ENCODE assay signal across 27 cellular contexts in genomic region chr5:180175015-180175431, GRCh38. TPM values are rescaled to one million over a fixed set of nuclear protein-coding genes. Genes with fewer than 3 reads are reported as not detected.
"Had no signal": no experiment of that assay in that cellular context is flagged by ENCODE, and none has a peak within 500 bp of the region (broad histone marks: within the 10 kb centered on the region; RNA-seq: fewer than 3 reads in every experiment).

No MANE protein-coding gene starts in this region.

- ATAC-seq: activated CD8-positive, alpha-beta memory T cell treated with anti-CD3 and anti-CD28 coated beads, Interleukin-2, amount 10 ng/mL, durations not matched to agents 7 days and 5 days; body of pancreas; PC-3; T-cell had no signal

- H3K27me3 Mint-ChIP-seq: activated CD4-positive, alpha-beta T cell treated with anti-CD3 and anti-CD28 coated beads, Interleukin-2, amount 10 ng/mL, durations not matched to agents 24 days and 14 days; activated CD8-positive, alpha-beta memory T cell treated with anti-CD3 and anti-CD28 coated beads, Interleukin-2, amount 10 ng/mL, durations not matched to agents 7 days and 5 days; activated naive CD8-positive, alpha-beta T cell treated with anti-CD3 and anti-CD28 coated beads, Interleukin-2, amount 10 ng/mL, durations not matched to agents 7 days and 5 days had no signal

- H3K36me3 ChIP-seq: adrenal gland, ascending aorta, MG63 had no signal

- H3K4me1 ChIP-seq: ascending aorta had no signal

- DNase-seq: activated B cell treated with CpG ODN at 0.5 μM for 24 hours; activated CD4-positive, alpha-beta T cell treated with anti-CD3 and anti-CD28 coated beads for 1 hour; activated CD4-positive, alpha-beta T cell treated with anti-CD3 and anti-CD28 coated beads, Interleukin-2, amount 10 ng/mL, durations not matched to agents 24 days and 14 days; activated CD4-positive, alpha-beta T cell treated with anti-CD3 and anti-CD28 coated beads, Interleukin-2, amount 50 U/mL, for 48 hours; activated CD8-positive, alpha-beta memory T cell treated with anti-CD3 and anti-CD28 coated beads, Interleukin-2, amount 10 ng/mL, durations not matched to agents 7 days and 5 days; activated naive CD4-positive, alpha-beta T cell treated with anti-CD3 and anti-CD28 coated beads, Interleukin-2, amount 50 U/mL, for 16 hours; activated naive CD8-positive, alpha-beta T cell treated with anti-CD3 and anti-CD28 coated beads, Interleukin-2, amount 10 ng/mL, durations not matched to agents 7 days and 5 days; activated T-cell treated with anti-CD3 and anti-CD28 coated beads, Interleukin-2, amount 50 U/mL, for 24 hours; adrenal gland; body of pancreas; MG63; MV-4-11; NCI-H1092 treated with DMSO at 0.1 percent for 48 hours; NCI-H1417 treated with DMSO at 0.1 percent for 48 hours; NCI-H1694; NCI-H2029; NCI-H510A treated with DMSO at 0.1 percent for 48 hours; NCI-H69; PC-3; SIG-M5; T-cell; T-helper 2 cell; T1000 had no signal

- H3K4me1 Mint-ChIP-seq: activated B cell treated with CpG ODN at 0.5 μM for 24 hours; activated CD4-positive, alpha-beta T cell treated with anti-CD3 and anti-CD28 coated beads, Interleukin-2, amount 10 ng/mL, durations not matched to agents 24 days and 14 days; activated CD8-positive, alpha-beta memory T cell treated with anti-CD3 and anti-CD28 coated beads, Interleukin-2, amount 10 ng/mL, durations not matched to agents 7 days and 5 days; activated naive CD8-positive, alpha-beta T cell treated with anti-CD3 and anti-CD28 coated beads, Interleukin-2, amount 10 ng/mL, durations not matched to agents 7 days and 5 days; T-cell had no signal

- H3K9me3 ChIP-seq: adrenal gland, ascending aorta, body of pancreas, MG63 had no signal

- H3K4me3 Mint-ChIP-seq: activated B cell treated with CpG ODN at 0.5 μM for 24 hours; activated CD4-positive, alpha-beta T cell treated with anti-CD3 and anti-CD28 coated beads, Interleukin-2, amount 10 ng/mL, durations not matched to agents 24 days and 14 days; activated CD8-positive, alpha-beta memory T cell treated with anti-CD3 and anti-CD28 coated beads, Interleukin-2, amount 10 ng/mL, durations not matched to agents 7 days and 5 days; activated naive CD8-positive, alpha-beta T cell treated with anti-CD3 and anti-CD28 coated beads, Interleukin-2, amount 10 ng/mL, durations not matched to agents 7 days and 5 days; activated T-cell treated with anti-CD3 and anti-CD28 coated beads, Interleukin-2, amount 50 U/mL, for 24 hours; activated T-helper 1 cell treated with anti-CD3 and anti-CD28 coated beads, Interleukin-12 subunit alpha, Interleukin-12 subunit beta, Interleukin-2, Interleukin-4 antibody, amounts not matched to agents 30 ng/mL and 10 ng/mL and 1 ng/mL, durations not matched to agents 14 hours and 24 hours and 36 hours; T-cell had no signal

- H3K27ac ChIP-seq: adrenal gland, ascending aorta, body of pancreas, SK-N-MC had no signal

- H3K36me3 Mint-ChIP-seq: activated CD8-positive, alpha-beta memory T cell treated with anti-CD3 and anti-CD28 coated beads, Interleukin-2, amount 10 ng/mL, durations not matched to agents 7 days and 5 days; activated naive CD8-positive, alpha-beta T cell treated with anti-CD3 and anti-CD28 coated beads, Interleukin-2, amount 10 ng/mL, durations not matched to agents 7 days and 5 days; T-cell had no signal

- H3K27me3 ChIP-seq: adrenal gland, ascending aorta, body of pancreas, MG63 had no signal

- H3K4me3 ChIP-seq: adrenal gland, ascending aorta, body of pancreas, MG63, SK-N-MC had no signal

- H3K9me3 Mint-ChIP-seq: activated B cell treated with CpG ODN at 0.5 μM for 24 hours; activated CD4-positive, alpha-beta T cell treated with anti-CD3 and anti-CD28 coated beads, Interleukin-2, amount 10 ng/mL, durations not matched to agents 24 days and 14 days; activated naive CD8-positive, alpha-beta T cell treated with anti-CD3 and anti-CD28 coated beads, Interleukin-2, amount 10 ng/mL, durations not matched to agents 7 days and 5 days; activated T-cell treated with anti-CD3 and anti-CD28 coated beads, Interleukin-2, amount 50 U/mL, for 24 hours; activated T-helper 1 cell treated with anti-CD3 and anti-CD28 coated beads, Interleukin-12 subunit alpha, Interleukin-12 subunit beta, Interleukin-2, Interleukin-4 antibody, amounts not matched to agents 30 ng/mL and 10 ng/mL and 1 ng/mL, durations not matched to agents 14 hours and 24 hours and 36 hours; T-cell had no signal

- H3K27ac Mint-ChIP-seq: activated B cell treated with CpG ODN at 0.5 μM for 24 hours; activated CD4-positive, alpha-beta T cell treated with anti-CD3 and anti-CD28 coated beads, Interleukin-2, amount 10 ng/mL, durations not matched to agents 24 days and 14 days; activated CD8-positive, alpha-beta memory T cell treated with anti-CD3 and anti-CD28 coated beads, Interleukin-2, amount 10 ng/mL, durations not matched to agents 7 days and 5 days; activated naive CD8-positive, alpha-beta T cell treated with anti-CD3 and anti-CD28 coated beads, Interleukin-2, amount 10 ng/mL, durations not matched to agents 7 days and 5 days; activated T-cell treated with anti-CD3 and anti-CD28 coated beads, Interleukin-2, amount 50 U/mL, for 24 hours; activated T-helper 1 cell treated with anti-CD3 and anti-CD28 coated beads, Interleukin-12 subunit alpha, Interleukin-12 subunit beta, Interleukin-2, Interleukin-4 antibody, amounts not matched to agents 30 ng/mL and 10 ng/mL and 1 ng/mL, durations not matched to agents 14 hours and 24 hours and 36 hours; T-cell had no signal

RNA-seq across cellular contexts. Expression of gene RASGEF1C, which starts 34.0 kb away (rescaled TPM):
- total RNA-seq: activated B cell treated with CpG ODN at 0.5 μM for 24 hours; activated CD4-positive, alpha-beta T cell treated with anti-CD3 and anti-CD28 coated beads, Interleukin-2, amount 10 ng/mL, durations not matched to agents 24 days and 14 days; activated CD8-positive, alpha-beta memory T cell treated with anti-CD3 and anti-CD28 coated beads, Interleukin-2, amount 10 ng/mL, durations not matched to agents 7 days and 5 days; activated naive CD8-positive, alpha-beta T cell treated with anti-CD3 and anti-CD28 coated beads, Interleukin-2, amount 10 ng/mL, durations not matched to agents 7 days and 5 days; activated T-helper 1 cell treated with anti-CD3 and anti-CD28 coated beads, Interleukin-12 subunit alpha, Interleukin-12 subunit beta, Interleukin-2, Interleukin-4 antibody, amounts not matched to agents 30 ng/mL and 10 ng/mL and 1 ng/mL, durations not matched to agents 14 hours and 24 hours and 36 hours; ascending aorta; body of pancreas; bronchial epithelial cell; T-cell had no signal
